In the genomic region with DNA sequence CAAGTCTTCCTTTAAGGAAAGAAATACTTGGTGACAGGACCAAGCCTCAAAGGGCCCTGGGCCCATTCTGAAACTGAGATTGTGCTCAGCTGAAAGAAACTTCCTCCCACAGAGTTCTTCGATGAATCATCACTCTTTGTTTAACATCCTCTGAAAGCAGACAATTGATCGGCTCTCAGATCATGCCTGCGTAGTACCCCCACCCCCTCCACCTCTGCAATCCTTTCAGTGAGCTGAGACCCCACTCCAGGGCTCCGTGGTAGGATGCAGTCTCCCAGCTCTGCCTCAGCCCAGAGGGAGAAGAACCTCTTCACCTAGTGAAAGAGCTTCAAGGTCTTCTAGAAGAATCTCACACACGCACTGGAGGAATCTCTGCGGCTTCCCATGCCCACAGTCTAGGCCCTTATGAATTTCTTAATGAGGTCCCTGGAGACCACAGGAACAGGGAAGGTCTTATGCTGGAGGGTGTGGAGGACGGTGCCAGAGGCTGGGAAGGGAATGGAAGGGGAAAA, we compare ENCODE assay signal across 8 cellular contexts.
DNase-seq lines count a peak whose midpoint lies in the region; ATAC-seq and TF ChIP-seq lines count a peak whose summit lies in the region.

No MANE protein-coding gene starts in this region.

- H3K9me3 ChIP-seq in RWPE2 (ENCODE audit: severe bottlenecking) = no peaks in the 10 kb centered on the region

- peaks cover 15% of the 10 kb centered on the region for H3K27me3 ChIP-seq in RWPE2 (ENCODE audit: insufficient read depth, poor library complexity, severe bottlenecking)

- H3K4me3 ChIP-seq in GM12864 (ENCODE audit: low read depth, low read length) (no peak overlapping the region), RWPE2 (ENCODE audit: severe bottlenecking) (no peak overlapping the region)

- H3K36me3 ChIP-seq in RWPE2 (ENCODE audit: low read depth) = no peaks in the 10 kb centered on the region

- ATAC-seq in HG02571 (IDR thresholded peaks at IDR 0.05; ENCODE audit: unreplicated experiment) (peak; percentile 60), RWPE2 (ENCODE audit: low read depth) (0 out of 3 replicates have a peak, but pooled peaks have one; percentile 7), HG03175 (IDR thresholded peaks at IDR 0.05; ENCODE audit: unreplicated experiment) (no peak)

- TF ChIP-seq CTCF in GM12864 (IDR thresholded peaks at IDR 0.05; ENCODE audit: low read depth, low read length, missing control alignments) (no peak), RWPE2 (IDR thresholded peaks at IDR 0.05; ENCODE audit: poor library complexity, severe bottlenecking) (no peak)

- peak; percentile 21 for DNase-seq in GM12864 (ENCODE audit: low read depth)
- DNase-seq in RWPE2 (ENCODE audit: low spot score) = no peak
- peak in 27 of 61 donors; percentile 4 to 71 (median 24) for DNase-seq in caudate nucleus (lab: John Stamatoyannopoulos, UW)
- DNase-seq in stimulated activated CD4-positive, alpha-beta T cell treated with anti-CD3 and anti-CD28 coated beads, Interleukin-2, amount 100 ng/mL, for 4 hours (ENCODE audit: low read depth) = peak; percentile 38
- DNase-seq in SKM-1 treated with dmso at 0.1 percent for 144 hours (lab: John Stamatoyannopoulos, UW; ENCODE audit: unreplicated experiment) = no peak
- no peak for DNase-seq in SIG-M5 treated with dmso at 0.1 percent for 504 hours (lab: John Stamatoyannopoulos, UW; ENCODE audit: unreplicated experiment)

- H3K4me1 ChIP-seq in RWPE2 (ENCODE audit: insufficient read depth, poor library complexity, severe bottlenecking) = peaks cover 6% of the 10 kb centered on the region

- H3K27ac ChIP-seq in RWPE2 (ENCODE audit: poor library complexity, severe bottlenecking) (no peak overlapping the region), caudate nucleus (ENCODE audit: low read depth, low read length) (peak overlapping the region; percentile 79)

Comparison
In these comparisons a context has a peak if more than half of its experiments do, and no peak if none do; other contexts are left out.
1. DNase-seq: peak in GM12864 (single experiment) and stimulated activated CD4-positive, alpha-beta T cell treated with anti-CD3 and anti-CD28 coated beads, Interleukin-2, amount 100 ng/mL, for 4 hours (single experiment); none in RWPE2 (single experiment), SKM-1 treated with dmso at 0.1 percent for 144 hours (single experiment) and SIG-M5 treated with dmso at 0.1 percent for 504 hours (single experiment).